11 cellular contexts compared by ENCODE assay signal in genomic region chrX:129968968-129969367, GRCh38.
"Had no signal": no experiment of that assay in that cellular context is flagged by ENCODE, and none has a peak within 500 bp of the region (broad histone marks: within the 10 kb centered on the region; RNA-seq: fewer than 3 reads in every experiment).

No MANE protein-coding gene starts in this region.

- H3K27ac ChIP-seq: GM23248 had no signal

- DNase-seq: GM23248, GOT3, H7, H9, HCEC 1CT, HFFc6 had no signal

- H3K4me2 ChIP-seq: GM23338 had no signal

- ATAC-seq: GM23338, HCT116 had no signal

- H3K4me3 ChIP-seq: GM23248, GM23338, HAP-1 had no signal

- H3K9me3 ChIP-seq: HAP-1 had no signal

- H3K36me3 ChIP-seq: HAP-1 had no signal

- H2AFZ ChIP-seq: GM23248, GM23338 had no signal

- H3K9ac ChIP-seq: GM23248 had no signal

- FAIRE-seq: H1, H54 had no signal
